In genomic region chr4:188663369-188663768, GRCh38 we compare ENCODE assay signal across 31 cellular contexts.
"Had no signal": no experiment of that assay in that cellular context is flagged by ENCODE, and none has a peak within 500 bp of the region (broad histone marks: within the 10 kb centered on the region; RNA-seq: fewer than 3 reads in every experiment).

No MANE protein-coding gene starts in this region.

- H3K36me3 Mint-ChIP-seq: stimulated activated memory B cell treated with anti-CD40 and anti-IgM and Interleukin-4, amounts not matched to agents 10 μg/mL and 1 μg/mL and 100 μg/mL, for 72 hours; type B pancreatic cell had no signal

- H3K4me3 Mint-ChIP-seq: naive B cell; naive thymus-derived CD8-positive, alpha-beta T cell; natural killer cell treated with Interleukin-12 subunit alpha and Interleukin-12 subunit beta and Interleukin-15 and Interleukin-18, amount 100 ng/mL, for 72 hours; nephron progenitor cell; neural crest cell; stimulated activated memory B cell treated with anti-CD40 and anti-IgM and Interleukin-4, amounts not matched to agents 10 μg/mL and 1 μg/mL and 100 μg/mL, for 72 hours; stimulated activated naive CD8-positive, alpha-beta T cell treated with anti-CD3 and anti-CD28 coated beads, Interleukin-15, amount 100 ng/mL, for 72 hours; type B pancreatic cell had no signal

- H3K4me1 ChIP-seq: pancreas, psoas muscle, spleen, suprapubic skin, testis, tibial artery, transverse colon, upper lobe of right lung, uterus had no signal

- H3K27ac ChIP-seq: neutrophil, pancreas, psoas muscle, skin epidermis, spleen, suprapubic skin, testis, tibial artery, transverse colon, upper lobe of right lung, uterus had no signal

- H3K27ac Mint-ChIP-seq: naive B cell; naive thymus-derived CD8-positive, alpha-beta T cell; natural killer cell treated with Interleukin-12 subunit alpha and Interleukin-12 subunit beta and Interleukin-15 and Interleukin-18, amount 100 ng/mL, for 72 hours; nephron progenitor cell; stimulated activated memory B cell treated with anti-CD40 and anti-IgM and Interleukin-4, amounts not matched to agents 10 μg/mL and 1 μg/mL and 100 μg/mL, for 72 hours; stimulated activated naive CD8-positive, alpha-beta T cell treated with anti-CD3 and anti-CD28 coated beads, Interleukin-15, amount 100 ng/mL, for 72 hours; type B pancreatic cell had no signal

- H3K36me3 ChIP-seq: neutrophil, pancreas, spleen, suprapubic skin, tibial artery, transverse colon, upper lobe of right lung, uterus had no signal

- H3K4me2 ChIP-seq: smooth muscle cell had no signal

- ATAC-seq: naive thymus-derived CD8-positive, alpha-beta T cell; natural killer cell treated with Interleukin-12 subunit alpha and Interleukin-12 subunit beta and Interleukin-15 and Interleukin-18, amount 100 ng/mL, for 72 hours; pancreas; psoas muscle; right cardiac atrium; sciatic nerve; stimulated activated memory B cell treated with anti-CD40 and anti-IgM and Interleukin-4, amounts not matched to agents 10 μg/mL and 1 μg/mL and 100 μg/mL, for 72 hours; stimulated activated naive CD8-positive, alpha-beta T cell treated with anti-CD3 and anti-CD28 coated beads, Interleukin-15, amount 100 ng/mL, for 72 hours; stimulated activated naive CD8-positive, alpha-beta T cell treated with anti-CD3 and anti-CD28 coated beads, Interleukin-15, Interleukin-2, amounts not matched to agents 100 U/mL and 50 U/mL, for 24 hours; upper lobe of right lung had no signal

- H3K9me3 Mint-ChIP-seq: nephron progenitor cell, type B pancreatic cell had no signal

- H3K4me1 Mint-ChIP-seq: naive B cell; naive thymus-derived CD8-positive, alpha-beta T cell; stimulated activated memory B cell treated with anti-CD40 and anti-IgM and Interleukin-4, amounts not matched to agents 10 μg/mL and 1 μg/mL and 100 μg/mL, for 72 hours; stimulated activated naive CD8-positive, alpha-beta T cell treated with anti-CD3 and anti-CD28 coated beads, Interleukin-15, amount 100 ng/mL, for 72 hours had no signal

- FAIRE-seq: pancreas had no signal

- H3K9me3 ChIP-seq: neutrophil, pancreas, psoas muscle, testis, upper lobe of right lung, uterus had no signal

- DNase-seq: naive B cell; naive thymus-derived CD8-positive, alpha-beta T cell; nephron progenitor cell; nucleus accumbens; pancreas; psoas muscle; right cardiac atrium; spleen; stimulated activated CD4-positive, alpha-beta T cell treated with anti-CD3 and anti-CD28 coated beads, Interleukin-12 subunit alpha, Interleukin-12 subunit beta, amount 100 ng/mL, for 4 hours; stimulated activated CD4-positive, alpha-beta T cell treated with anti-CD3 and anti-CD28 coated beads, Interleukin-1b, Interleukin-23, amount 100 ng/mL, for 48 hours; stimulated activated CD4-positive, alpha-beta T cell treated with anti-CD3 and anti-CD28 coated beads, Interleukin-4, amount 100 ng/mL, for 1 hour; stimulated activated CD4-positive, alpha-beta T cell treated with anti-CD3 and anti-CD28 coated beads, Interleukin-4, amount 100 ng/mL, for 4 hours; stimulated activated CD8-positive, alpha-beta memory T cell treated with anti-CD3 and anti-CD28 coated beads, Interleukin-4, amount 100 ng/mL, for 48 hours; stimulated activated naive CD4-positive, alpha-beta T cell; stimulated activated naive CD8-positive, alpha-beta T cell treated with anti-CD3 and anti-CD28 coated beads, Interleukin-15, amount 100 ng/mL, for 72 hours; stimulated activated naive CD8-positive, alpha-beta T cell treated with anti-CD3 and anti-CD28 coated beads, Interleukin-15, Interleukin-2, amounts not matched to agents 100 U/mL and 50 U/mL, for 24 hours; substantia nigra; testis; tibial artery; transverse colon; upper lobe of right lung; uterus had no signal

- H3K4me3 ChIP-seq: pancreas, psoas muscle, skin epidermis, smooth muscle cell, spleen, suprapubic skin, testis, tibial artery, transverse colon, upper lobe of right lung, uterus had no signal

- H3K27me3 Mint-ChIP-seq: naive B cell; naive thymus-derived CD8-positive, alpha-beta T cell; natural killer cell treated with Interleukin-12 subunit alpha and Interleukin-12 subunit beta and Interleukin-15 and Interleukin-18, amount 100 ng/mL, for 72 hours; stimulated activated memory B cell treated with anti-CD40 and anti-IgM and Interleukin-4, amounts not matched to agents 10 μg/mL and 1 μg/mL and 100 μg/mL, for 72 hours; stimulated activated naive CD8-positive, alpha-beta T cell treated with anti-CD3 and anti-CD28 coated beads, Interleukin-15, amount 100 ng/mL, for 72 hours had no signal

- H3K27me3 ChIP-seq: neutrophil, pancreas, spleen, suprapubic skin, testis, tibial artery, transverse colon, upper lobe of right lung, uterus had no signal
